14 cellular contexts compared by ENCODE assay signal in the genomic region with DNA sequence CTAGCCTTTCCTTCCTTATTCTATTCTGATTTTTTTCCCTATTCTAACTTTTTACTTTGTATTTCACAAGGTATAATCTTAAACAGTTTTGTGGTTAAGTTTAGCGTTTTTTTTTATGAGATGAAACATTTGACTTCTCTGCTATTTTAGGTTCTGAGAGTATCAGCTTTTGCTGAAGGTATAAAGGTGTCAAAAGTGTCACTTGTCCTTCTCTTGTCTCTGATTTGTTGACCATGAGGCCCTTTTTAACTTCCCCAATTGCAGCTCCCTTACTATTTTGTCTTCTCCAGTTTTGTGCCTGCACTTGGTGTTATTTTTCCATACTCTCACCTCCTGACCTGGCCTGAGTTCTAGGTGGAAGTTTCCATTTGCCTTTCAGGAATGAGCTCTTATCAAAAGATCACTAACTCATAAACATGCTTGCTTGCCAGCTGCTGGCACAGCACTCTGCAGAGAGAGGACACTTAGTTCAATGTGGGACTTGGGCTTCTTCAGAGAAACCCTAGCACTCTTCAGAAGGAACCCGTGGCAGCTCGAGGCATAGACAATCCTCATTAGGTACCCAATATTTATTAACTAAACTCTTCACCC.
DNase-seq lines count a peak whose midpoint lies in the region; ATAC-seq, FAIRE-seq and TF ChIP-seq lines count a peak whose summit lies in the region.
"Had no signal": no experiment of that assay in that cellular context is flagged by ENCODE, and none has a peak within 500 bp of the region (broad histone marks: within the 10 kb centered on the region; RNA-seq: fewer than 3 reads in every experiment).

No MANE protein-coding gene starts in this region.

- H3K4me2 ChIP-seq in parathyroid adenoma (ENCODE audit: low read length) = peak overlapping the region; percentile 83

- no peaks in the 10 kb centered on the region for H3K4me1 Mint-ChIP-seq in activated naive CD4-positive, alpha-beta T cell treated with anti-CD3 and anti-CD28 coated beads, Interleukin-2, amount 10 ng/mL, durations not matched to agents 7 days and 5 days
- H3K4me1 Mint-ChIP-seq: activated CD4-positive, alpha-beta T cell treated with anti-CD3 and anti-CD28 coated beads for 36 hours had no signal

- H3K27me3 Mint-ChIP-seq in activated naive CD4-positive, alpha-beta T cell treated with anti-CD3 and anti-CD28 coated beads, Interleukin-2, amount 10 ng/mL, durations not matched to agents 7 days and 5 days = no peaks in the 10 kb centered on the region
- H3K27me3 Mint-ChIP-seq: activated CD4-positive, alpha-beta T cell treated with anti-CD3 and anti-CD28 coated beads for 36 hours; type B pancreatic cell had no signal

- no peaks in the 10 kb centered on the region for H3K9me3 ChIP-seq in parathyroid adenoma (ENCODE audit: control insufficient read depth, low read length)
- H3K9me3 ChIP-seq: MG63 had no signal

- H3K27ac Mint-ChIP-seq in activated naive CD4-positive, alpha-beta T cell treated with anti-CD3 and anti-CD28 coated beads, Interleukin-2, amount 10 ng/mL, durations not matched to agents 7 days and 5 days = no peak overlapping the region
- H3K27ac Mint-ChIP-seq: activated CD4-positive, alpha-beta T cell treated with anti-CD3 and anti-CD28 coated beads for 36 hours; type B pancreatic cell had no signal

- intact Hi-C loops in Right ventricle myocardium superior (cut with DNase I) = loop anchor here (5.0 kb wide), 1 partner anchor 106 kb away; a partner anchor contains a TSS

- CTCF ChIA-PET in GM10248 (lab: Yijun Ruan, JAX) = interaction anchor here (0.6 kb wide), 1 partner anchor 9 kb away, joined by 4 read pairs; no protein-coding TSS in a partner anchor
- CTCF ChIA-PET in activated naive CD4-positive, alpha-beta T cell treated with anti-CD3 and anti-CD28 coated beads, Interleukin-2, amount 10 ng/mL, durations not matched to agents 7 days and 5 days (lab: Charles Lee) = no interaction called here

- TF ChIP-seq CTCF in GM10248 (IDR thresholded peaks at IDR 0.05; ENCODE audit: control extremely low read depth, extremely low read depth, low read depth, missing control alignments) (no peak), parathyroid adenoma (IDR thresholded peaks at IDR 0.05) (no peak)

- ATAC-seq in Right ventricle myocardium superior (ENCODE audit: poor library complexity) = peak; percentile 42
- ATAC-seq: activated CD4-positive, alpha-beta T cell treated with anti-CD3 and anti-CD28 coated beads for 36 hours had no signal

- peaks cover 22% of the 10 kb centered on the region for H3K4me1 ChIP-seq in parathyroid adenoma

- no peaks in the 10 kb centered on the region for H3K36me3 Mint-ChIP-seq in activated naive CD4-positive, alpha-beta T cell treated with anti-CD3 and anti-CD28 coated beads, Interleukin-2, amount 10 ng/mL, durations not matched to agents 7 days and 5 days
- H3K36me3 Mint-ChIP-seq: type B pancreatic cell had no signal

- H3K4me3 ChIP-seq in parathyroid adenoma (ENCODE audit: low read depth, low read length) = peak overlapping the region; percentile 35
- H3K4me3 ChIP-seq: MG63, SK-N-MC had no signal

- no peaks in the 10 kb centered on the region for H3K27me3 ChIP-seq in parathyroid adenoma (ENCODE audit: control insufficient read depth, insufficient read depth, low read length)
- H3K27me3 ChIP-seq: MG63 had no signal

- FAIRE-seq in RCC 7860 (lab: Jason Lieb, UNC) = peak; percentile 45

- H3K36me3 ChIP-seq in parathyroid adenoma (ENCODE audit: control insufficient read depth, insufficient read depth, low read length) = no peaks in the 10 kb centered on the region
- H3K36me3 ChIP-seq: MG63 had no signal

- no peaks in the 10 kb centered on the region for H3K9me3 Mint-ChIP-seq in activated naive CD4-positive, alpha-beta T cell treated with anti-CD3 and anti-CD28 coated beads, Interleukin-2, amount 10 ng/mL, durations not matched to agents 7 days and 5 days
- H3K9me3 Mint-ChIP-seq: type B pancreatic cell had no signal

- no peak overlapping the region for H2AFZ ChIP-seq in parathyroid adenoma

- H3K9ac ChIP-seq in parathyroid adenoma = no peak overlapping the region

- peak overlapping the region; percentile 94 for H3K27ac ChIP-seq in parathyroid adenoma
- H3K27ac ChIP-seq: SK-N-MC had no signal

- POLR2A ChIA-PET in GM10248 (lab: Yijun Ruan, JAX) = no interaction called here

- H3K79me2 ChIP-seq in parathyroid adenoma = peaks cover 11% of the 10 kb centered on the region

- peak; percentile 23 for DNase-seq in GM10248 (ENCODE audit: extremely low spot score)
- DNase-seq in RCC 7860 (ENCODE audit: low spot score) = no peak
- DNase-seq in Right ventricle myocardium superior = peak; percentile 52
- no peak for DNase-seq in SKM-1 treated with dmso at 0.1 percent for 144 hours (lab: John Stamatoyannopoulos, UW; ENCODE audit: unreplicated experiment)
- DNase-seq in activated naive CD4-positive, alpha-beta T cell treated with anti-CD3 and anti-CD28 coated beads, Interleukin-2, amount 10 ng/mL, durations not matched to agents 7 days and 5 days = no peak
- DNase-seq in NCI-H2107 (lab: John Stamatoyannopoulos, UW) = no peak
- DNase-seq in foreskin melanocyte = no peak
- DNase-seq: activated CD4-positive, alpha-beta T cell treated with anti-CD3 and anti-CD28 coated beads for 36 hours; activated effector memory CD4-positive, alpha-beta T cell treated with anti-CD3 and anti-CD28 coated beads, Interleukin-2, amount 50 U/mL, for 16 hours; NCI-H446 treated with DMSO at 0.1 percent for 48 hours had no signal

- no peak overlapping the region for H3K4me3 Mint-ChIP-seq in activated naive CD4-positive, alpha-beta T cell treated with anti-CD3 and anti-CD28 coated beads, Interleukin-2, amount 10 ng/mL, durations not matched to agents 7 days and 5 days
- H3K4me3 Mint-ChIP-seq: activated CD4-positive, alpha-beta T cell treated with anti-CD3 and anti-CD28 coated beads for 36 hours; type B pancreatic cell had no signal

Comparison
In these comparisons a context has a peak if more than half of its experiments do, and no peak if none do; other contexts are left out.
1. DNase-seq: peak in GM10248 (single experiment) and Right ventricle myocardium superior (single experiment); none in RCC 7860 (single experiment), SKM-1 treated with dmso at 0.1 percent for 144 hours (single experiment), activated naive CD4-positive, alpha-beta T cell treated with anti-CD3 and anti-CD28 coated beads, Interleukin-2, amount 10 ng/mL, durations not matched to agents 7 days and 5 days (single experiment), NCI-H2107 (single experiment) and foreskin melanocyte (single experiment).